ENCODE assay signal across 11 cellular contexts in the genomic region with DNA sequence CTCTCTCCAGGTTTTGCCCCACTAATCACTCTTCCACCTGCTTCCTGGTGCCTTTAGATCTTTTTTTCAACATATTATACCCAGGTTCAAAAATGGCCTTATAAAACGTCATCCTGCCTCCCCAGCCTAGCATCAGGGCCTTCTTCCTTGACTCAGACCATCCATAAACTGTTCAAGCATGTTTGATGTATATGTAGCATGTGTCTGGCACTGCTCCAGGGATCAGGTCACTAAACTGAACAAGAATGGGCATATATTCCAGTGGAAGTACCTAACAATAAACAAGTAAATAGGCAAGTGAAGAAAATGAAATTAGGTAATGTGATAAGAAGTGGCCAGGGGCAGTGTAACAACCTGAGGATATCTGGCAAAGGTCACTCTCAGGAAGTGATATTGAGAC.
"Had no signal": no experiment of that assay in that cellular context is flagged by ENCODE, and none has a peak within 500 bp of the region (broad histone marks: within the 10 kb centered on the region; RNA-seq: fewer than 3 reads in every experiment).

No MANE protein-coding gene starts in this region.

- H3K36me3 ChIP-seq: pancreas, uterus had no signal

- H3K4me3 Mint-ChIP-seq: neural crest cell had no signal

- DNase-seq: activated CD4-positive, alpha-beta T cell treated with anti-CD3 and anti-CD28 coated beads, Interleukin-2, amount 50 U/mL, for 1 hour; activated effector memory CD4-positive, alpha-beta T cell treated with anti-CD3 and anti-CD28 coated beads, Interleukin-2, amount 50 U/mL, for 16 hours; amygdala; hippocampal formation; kidney glomerular epithelial cell; pancreas; stimulated activated CD4-positive, alpha-beta T cell treated with anti-CD3 and anti-CD28 coated beads, Interleukin-15, amount 100 ng/mL, for 24 hours; stimulated activated CD4-positive, alpha-beta T cell treated with anti-CD3 and anti-CD28 coated beads, Interleukin-4, amount 100 ng/mL, for 4 hours; uterus had no signal

- H3K27ac ChIP-seq: pancreas, uterus had no signal

- H3K9me3 ChIP-seq: pancreas, uterus had no signal

- H3K4me1 ChIP-seq: pancreas, uterus had no signal

- H3K4me3 ChIP-seq: pancreas, uterus had no signal

- H3K4me1 Mint-ChIP-seq: neural crest cell had no signal

- H3K27me3 ChIP-seq: pancreas, uterus had no signal

- ATAC-seq: pancreas had no signal

- H3K27ac Mint-ChIP-seq: activated naive CD4-positive, alpha-beta T cell treated with anti-CD3 and anti-CD28 coated beads, Interleukin-2, amount 50 U/mL, for 72 hours had no signal
